Comparison of ENCODE assay signal across 8 cellular contexts in the genomic region with DNA sequence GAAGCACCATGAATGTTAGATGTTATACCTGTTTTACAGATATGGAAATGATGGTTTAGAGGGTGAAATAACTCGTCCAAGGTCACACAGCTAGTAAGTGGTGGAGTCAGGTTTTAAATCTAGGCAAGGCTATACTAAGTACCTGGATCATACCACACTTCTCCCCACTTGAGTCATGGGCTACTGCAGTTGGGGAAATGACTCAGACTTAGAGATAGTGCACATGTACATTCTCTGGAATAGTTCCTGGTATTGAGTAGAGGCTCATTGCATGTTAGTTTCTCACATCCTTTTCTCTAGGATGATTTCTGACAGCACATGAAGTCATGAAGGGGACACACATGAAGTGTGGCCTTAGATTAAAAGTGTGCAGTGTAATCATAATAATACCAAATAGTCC.
DNase-seq lines count a peak whose midpoint lies in the region; ATAC-seq and TF ChIP-seq lines count a peak whose summit lies in the region.

No MANE protein-coding gene starts in this region.

- no peak overlapping the region for H3K4me3 ChIP-seq in epithelial cell of proximal tubule (ENCODE audit: low read depth, low read length)

- no peak for TF ChIP-seq CTCF in epithelial cell of proximal tubule (conservative IDR thresholded peaks at IDR 0.05; ENCODE audit: low read depth, low read length)

- DNase-seq in HT1080 (ENCODE audit: low read depth) (peak; percentile 88), epithelial cell of proximal tubule (ENCODE audit: low read depth) (peak; percentile 51), activated gamma-delta T cell (lab: John Stamatoyannopoulos, UW) (no peak), anterior cingulate cortex (lab: John Stamatoyannopoulos, UW) (no peak)
- no peak for DNase-seq in activated CD4-positive, CD25-positive, alpha-beta regulatory T cell treated with anti-CD3 and anti-CD28 coated beads, Interleukin-2, amount 50 U/mL, for 72 hours
- DNase-seq in activated CD8-positive, alpha-beta memory T cell treated with anti-CD3 and anti-CD28 coated beads for 24 hours: no peak

- ATAC-seq in GM18498 (IDR thresholded peaks at IDR 0.05; ENCODE audit: unreplicated experiment) (peak; percentile 86), GM21528 (IDR thresholded peaks at IDR 0.05; ENCODE audit: low FRiP score, unreplicated experiment) (peak; percentile 80)

Comparison
In these comparisons a context has a peak if more than half of its experiments do, and no peak if none do; other contexts are left out.
1. DNase-seq: peak in HT1080 (single experiment) and epithelial cell of proximal tubule (single experiment); none in activated gamma-delta T cell (single experiment), activated CD4-positive, CD25-positive, alpha-beta regulatory T cell treated with anti-CD3 and anti-CD28 coated beads, Interleukin-2, amount 50 U/mL, for 72 hours (single experiment), anterior cingulate cortex (0 of 58) and activated CD8-positive, alpha-beta memory T cell treated with anti-CD3 and anti-CD28 coated beads for 24 hours (single experiment).